12 cellular contexts compared by ENCODE assay signal in the genomic region with DNA sequence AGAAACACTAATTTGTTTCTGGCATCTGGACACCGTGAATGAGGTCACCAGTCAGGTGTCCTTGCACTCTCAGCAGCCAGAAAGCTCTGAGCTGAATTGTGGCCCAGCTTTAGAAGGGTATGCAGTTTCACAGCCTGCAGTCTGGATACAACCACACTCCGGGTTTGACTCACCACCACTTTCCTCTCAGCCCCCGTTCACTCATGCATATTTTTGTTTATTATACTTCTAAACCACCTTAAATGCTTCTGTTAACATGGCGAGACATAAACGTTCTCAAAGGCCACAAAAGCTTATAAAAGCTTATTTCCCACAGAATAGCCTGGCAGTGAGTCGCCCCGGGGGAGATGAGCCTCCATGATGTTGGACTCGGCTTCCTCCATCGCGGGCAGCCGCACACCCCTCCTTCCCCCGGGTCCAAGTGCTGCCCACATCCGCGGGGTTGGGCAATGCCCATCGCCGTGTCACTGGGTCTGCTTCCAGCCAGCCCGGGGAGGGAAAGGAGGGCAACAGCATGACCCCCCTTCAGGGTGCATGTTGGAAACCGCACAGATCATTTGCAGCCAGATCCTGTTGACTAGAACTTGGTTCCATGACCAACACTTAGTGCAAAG. TPM values are rescaled to one million over a fixed set of nuclear protein-coding genes. Genes with fewer than 3 reads are reported as not detected.
DNase-seq lines count a peak whose midpoint lies in the region; ATAC-seq and TF ChIP-seq lines count a peak whose summit lies in the region.
"Had no signal": no experiment of that assay in that cellular context is flagged by ENCODE, and none has a peak within 500 bp of the region (broad histone marks: within the 10 kb centered on the region; RNA-seq: fewer than 3 reads in every experiment).

No MANE protein-coding gene starts in this region.

- no peaks in the 10 kb centered on the region for H3F3A ChIP-seq in Loucy (ENCODE audit: low read depth)

- no peak overlapping the region for H3K4me2 ChIP-seq in Loucy (ENCODE audit: low read depth, low read length, poor library complexity, severe bottlenecking)
- H3K4me2 ChIP-seq: hepatocyte had no signal

- H3K9me2 ChIP-seq in Loucy (replicated peaks; ENCODE audit: low read depth, low read length), result no peaks in the 10 kb centered on the region

- H3K9ac ChIP-seq in Loucy (ENCODE audit: low read depth, low read length, poor library complexity, severe bottlenecking), result no peak overlapping the region

- no peaks in the 10 kb centered on the region for H3K4me1 ChIP-seq in Loucy (ENCODE audit: insufficient read depth, low read length, poor library complexity, severe bottlenecking)

- peak; percentile 15 for ATAC-seq in esophagus mucosa

- TF ChIP-seq CTCF in GM12865 (IDR thresholded peaks at IDR 0.05; ENCODE audit: insufficient read depth, low read depth, low read length, missing control alignments), result no peak
- TF ChIP-seq CTCF in Loucy (conservative IDR thresholded peaks at IDR 0.05; ENCODE audit: low read length), result no peak

- DNase-seq in GM12865 (ENCODE audit: low read depth) (peak; percentile 55), posterior vena cava (ENCODE audit: low spot score) (peak; percentile 78), NCI-H187 (lab: John Stamatoyannopoulos, UW) (no peak), NCI-H510A (lab: John Stamatoyannopoulos, UW) (no peak), NCI-H226 (no peak), DMS79 treated with DMSO at 0.1 percent for 48 hours (lab: John Stamatoyannopoulos, UW) (no peak)
- DNase-seq: activated CD4-positive, alpha-beta memory T cell treated with anti-CD3 and anti-CD28 coated beads for 36 hours; GDM1; NCI-H2029 had no signal

- intact Hi-C loops in posterior vena cava (cut with DNase I), result no loop called here

- no peak overlapping the region for H3K4me3 ChIP-seq in GM12865 (ENCODE audit: low read depth, low read length)
- H3K4me3 ChIP-seq in Loucy (ENCODE audit: low read length, poor library complexity, severe bottlenecking), result no peak overlapping the region
- H3K4me3 ChIP-seq: hepatocyte had no signal

- peaks cover 4% of the 10 kb centered on the region; the same call in 1 of the 2 replicates for H3K9me3 ChIP-seq in Loucy (ENCODE audit: insufficient read depth, low read depth, low read length)

- no peaks in the 10 kb centered on the region for H3K36me3 ChIP-seq in Loucy (ENCODE audit: insufficient read depth, low read length)

- H4K20me1 ChIP-seq in Loucy (ENCODE audit: insufficient read depth, low read length, poor library complexity, severe bottlenecking), result no peaks in the 10 kb centered on the region

- 0 out of 2 replicates have a peak overlapping the region, but pooled peaks have one; percentile 46 for H2AFZ ChIP-seq in Loucy (ENCODE audit: low read length)
- H2AFZ ChIP-seq: hepatocyte had no signal

- no peaks in the 10 kb centered on the region for H3K27me3 ChIP-seq in Loucy (ENCODE audit: insufficient read depth, low read length, poor library complexity, severe bottlenecking)
- H3K27me3 ChIP-seq: hepatocyte had no signal

- no peaks in the 10 kb centered on the region for H3K79me2 ChIP-seq in Loucy (ENCODE audit: insufficient read depth, low read length)
- H3K79me2 ChIP-seq: hepatocyte had no signal

RNA-seq across cellular contexts. Expression of gene SLC41A3, which starts 16.9 kb away (rescaled TPM):
- total RNA-seq in esophagus mucosa, result 22.9 TPM
- 10 to 100 TPM; 44.7 to 49.0 TPM for total RNA-seq in posterior vena cava

Comparison
In these comparisons a context has a peak if more than half of its experiments do, and no peak if none do; other contexts are left out.
1. DNase-seq: peak in GM12865 (single experiment) and posterior vena cava (single experiment); none in NCI-H187 (0 of 2), NCI-H510A (single experiment), NCI-H226 (single experiment) and DMS79 treated with DMSO at 0.1 percent for 48 hours (single experiment).